In the genomic region with DNA sequence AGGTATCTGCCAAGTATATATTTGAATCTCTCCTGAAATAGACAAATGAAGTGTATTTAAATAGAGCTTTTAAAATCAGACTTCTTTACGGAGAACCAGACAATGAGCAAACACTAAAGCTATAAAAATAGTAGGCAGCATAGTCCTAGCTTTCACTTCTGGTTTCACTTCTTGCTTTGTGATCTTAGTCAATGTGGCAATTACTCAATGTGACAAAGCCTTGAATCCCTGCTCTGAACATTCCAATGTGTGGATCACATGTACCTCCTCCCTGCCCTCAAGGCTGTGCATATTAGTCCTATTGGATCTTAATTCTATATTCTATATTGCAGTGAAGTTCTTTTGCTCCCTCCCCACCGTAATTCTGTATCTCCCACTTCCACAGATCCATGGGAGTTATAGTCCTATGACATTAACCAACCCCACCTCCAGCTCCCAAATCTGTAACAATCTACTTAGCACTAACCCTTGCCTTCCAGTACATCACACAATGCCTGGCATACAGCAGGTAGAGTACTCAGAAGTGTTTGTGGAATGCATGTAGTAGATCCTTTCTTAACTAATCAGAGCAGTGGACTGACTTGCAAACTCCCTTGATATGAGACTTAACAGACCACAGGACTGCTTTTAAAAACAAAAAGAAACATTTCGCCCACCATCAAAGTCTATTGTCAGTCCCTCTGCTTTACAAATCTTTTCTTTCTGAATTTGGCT, we compare ENCODE assay signal across 8 cellular contexts. TPM values are rescaled to one million over a fixed set of nuclear protein-coding genes. Genes with fewer than 3 reads are reported as not detected.
DNase-seq lines count a peak whose midpoint lies in the region; ATAC-seq, FAIRE-seq and TF ChIP-seq lines count a peak whose summit lies in the region.

No MANE protein-coding gene starts in this region.

- no peak overlapping the region for H3K4me3 Mint-ChIP-seq in activated T-cell treated with anti-CD3 and anti-CD28 coated beads, Interleukin-2, amount 50 U/mL, for 4 hours

- H3K4ac ChIP-seq in trophoblast cell (ENCODE audit: low read depth, low read length) (no peak overlapping the region), neuronal stem cell (ENCODE audit: low read length) (no peak overlapping the region)

- H4K8ac ChIP-seq in trophoblast cell (ENCODE audit: low read depth, low read length) (no peak overlapping the region), neuronal stem cell (ENCODE audit: low read depth, low read length) (no peak overlapping the region)

- H2BK5ac ChIP-seq in trophoblast cell (ENCODE audit: low read depth, low read length, poor library complexity): no peak overlapping the region
- no peak overlapping the region for H2BK5ac ChIP-seq in neuronal stem cell (ENCODE audit: low read length)

- H3K27me3 ChIP-seq in endothelial cell of umbilical vein (ENCODE audit: control insufficient read depth in 2 of 2, insufficient read depth in 2 of 2, low read length in 2 of 2): no peaks in the 10 kb centered on the region
- no peaks in the 10 kb centered on the region for H3K27me3 ChIP-seq in trophoblast cell (ENCODE audit: insufficient read depth, low read length)
- no peaks in the 10 kb centered on the region for H3K27me3 ChIP-seq in neuronal stem cell (ENCODE audit: control insufficient read depth in 3 of 3, insufficient read depth in 3 of 3, low read depth in 1 of 3, low read length in 3 of 3)

- H3K9me3 ChIP-seq in endothelial cell of umbilical vein (replicated peaks; ENCODE audit: control insufficient read depth, insufficient read depth, low read length): no peaks in the 10 kb centered on the region
- H3K9me3 ChIP-seq in trophoblast cell (ENCODE audit: insufficient read depth, low read depth, low read length): no peaks in the 10 kb centered on the region
- no peaks in the 10 kb centered on the region for H3K9me3 ChIP-seq in neuronal stem cell (replicated peaks in 1 of 2; ENCODE audit: control insufficient read depth in 2 of 2, insufficient read depth in 1 of 2, low read depth in 1 of 2, low read length in 2 of 2)

- peaks cover 3% of the 10 kb centered on the region for H3K27me3 Mint-ChIP-seq in activated T-cell treated with anti-CD3 and anti-CD28 coated beads, Interleukin-2, amount 50 U/mL, for 4 hours (ENCODE audit: low read depth)

- ATAC-seq in activated T-cell treated with anti-CD3 and anti-CD28 coated beads, Interleukin-2, amount 50 U/mL, for 4 hours: peak; percentile 58 to 59
- ATAC-seq in HG02884 (IDR thresholded peaks at IDR 0.05; ENCODE audit: unreplicated experiment): peak; percentile 66

- TF ChIP-seq POLR2A in endothelial cell of umbilical vein (IDR thresholded peaks at IDR 0.05; ENCODE audit: low read depth, low read length): no peak

- no peak for DNase-seq in activated T-cell treated with anti-CD3 and anti-CD28 coated beads, Interleukin-2, amount 50 U/mL, for 4 hours
- DNase-seq in activated T-cell treated with anti-CD3 and anti-CD28 coated beads for 4 hours (no peak), NOMO-1 treated with DMSO at 0.1 percent for 48 hours (lab: John Stamatoyannopoulos, UW; ENCODE audit: unreplicated experiment) (peak; percentile 96), endothelial cell of umbilical vein (ENCODE audit: low read depth, low spot score) (peak; percentile 33), trophoblast cell (peak; percentile 26 to 77), NCI-H82 (lab: John Stamatoyannopoulos, UW) (no peak), neuronal stem cell (ENCODE audit: low spot score) (no peak)

- WGBS in trophoblast cell (ENCODE audit: extremely low coverage, insufficient coverage, insufficient read length): no CpG with 5 or more reads among the region's 3 CpGs
- WGBS in neuronal stem cell (ENCODE audit: extremely low coverage in 2 of 2, insufficient read length in 2 of 2, insufficient replicate concordance in 1 of 2), 2 donors: no CpG with 5 or more reads among the region's 3 CpGs

- dilution Hi-C loops in endothelial cell of umbilical vein (cut with MboI; ENCODE audit: extremely low pct_ligation_motif_present, low sequenced_read_pairs): no loop called here

- H3K36me3 ChIP-seq in endothelial cell of umbilical vein (ENCODE audit: control insufficient read depth in 2 of 2, extremely low read depth in 1 of 2, insufficient read depth in 2 of 2, low read length in 2 of 2) (no peaks in the 10 kb centered on the region), trophoblast cell (ENCODE audit: control insufficient read depth in 1 of 2, insufficient read depth in 2 of 2, low read length in 2 of 2) (no peaks in the 10 kb centered on the region), neuronal stem cell (replicated peaks in 1 of 2; ENCODE audit: control insufficient read depth in 2 of 2, insufficient read depth in 2 of 2, low read length in 2 of 2) (no peaks in the 10 kb centered on the region)

- H3K79me1 ChIP-seq in trophoblast cell (ENCODE audit: low read length) (no peaks in the 10 kb centered on the region), neuronal stem cell (ENCODE audit: low read depth, low read length) (no peaks in the 10 kb centered on the region)

- no peaks in the 10 kb centered on the region for H4K20me1 ChIP-seq in endothelial cell of umbilical vein (replicated peaks; ENCODE audit: control insufficient read depth, extremely low read depth, insufficient read depth, low read length)

- H3K4me1 ChIP-seq in endothelial cell of umbilical vein (ENCODE audit: control insufficient read depth, extremely low read depth, insufficient read depth, low read length) (peaks cover 20% of the 10 kb centered on the region), trophoblast cell (ENCODE audit: control insufficient read depth in 1 of 2, insufficient read depth in 2 of 2, low read length in 2 of 2) (peaks cover 1 to 2% of the 10 kb centered on the region in 2 experiments), neuronal stem cell (ENCODE audit: control insufficient read depth in 2 of 2, insufficient read depth in 1 of 2, low read depth in 1 of 2, low read length in 2 of 2) (peaks cover 2 to 8% of the 10 kb centered on the region in 2 donors)

- no peak overlapping the region for H2AK5ac ChIP-seq in trophoblast cell (ENCODE audit: low read length)
- no peak overlapping the region for H2AK5ac ChIP-seq in neuronal stem cell (ENCODE audit: low read depth, low read length)

- peaks cover 19% of the 10 kb centered on the region for H3K4me1 Mint-ChIP-seq in activated T-cell treated with anti-CD3 and anti-CD28 coated beads, Interleukin-2, amount 50 U/mL, for 4 hours (ENCODE audit: low read depth)

- H2AFZ ChIP-seq in endothelial cell of umbilical vein (ENCODE audit: low read depth, low read length): peak overlapping the region; percentile 21
- H2AFZ ChIP-seq in trophoblast cell (ENCODE audit: insufficient read depth, low read length, poor library complexity): no peak overlapping the region
- H2AFZ ChIP-seq in neuronal stem cell (ENCODE audit: low read length): no peak overlapping the region

- no peak for TF ChIP-seq CTCF in endothelial cell of umbilical vein (IDR thresholded peaks at IDR 0.05; ENCODE audit: extremely low read depth in 1 of 2, insufficient read depth in 1 of 2, low read depth in 1 of 2, low read length in 2 of 2)

- no peaks in the 10 kb centered on the region for H3K36me3 Mint-ChIP-seq in activated T-cell treated with anti-CD3 and anti-CD28 coated beads, Interleukin-2, amount 50 U/mL, for 4 hours (ENCODE audit: insufficient read depth)

- H4K12ac ChIP-seq in trophoblast cell (ENCODE audit: low read depth, low read length): no peak overlapping the region

- no peak overlapping the region for H3K27ac ChIP-seq in endothelial cell of umbilical vein (ENCODE audit: insufficient read depth, low read depth, low read length)
- H3K27ac ChIP-seq in trophoblast cell (ENCODE audit: low read depth, low read length): no peak overlapping the region
- H3K27ac ChIP-seq in neuronal stem cell (replicated peaks; ENCODE audit: low read length): no peak overlapping the region

- CTCF ChIA-PET in endothelial cell of umbilical vein (lab: Charles Lee): interaction anchor here (0.7 kb wide), 1 partner anchor 284 kb away, joined by 3 read pairs; no protein-coding TSS in a partner anchor

- no peak overlapping the region for H3K23ac ChIP-seq in trophoblast cell (ENCODE audit: low read length)
- H3K23ac ChIP-seq in neuronal stem cell (ENCODE audit: low read depth, low read length, poor library complexity): no peak overlapping the region

- H2BK120ac ChIP-seq in trophoblast cell (ENCODE audit: insufficient read depth, low read length, poor library complexity): no peak overlapping the region
- H2BK120ac ChIP-seq in neuronal stem cell (ENCODE audit: low read depth, low read length): no peak overlapping the region

- no peak overlapping the region for H3K14ac ChIP-seq in trophoblast cell (ENCODE audit: low read length)
- no peak overlapping the region for H3K14ac ChIP-seq in neuronal stem cell (ENCODE audit: low read length)

- H3K4me3 ChIP-seq in endothelial cell of umbilical vein (replicated peaks in 1 of 3; ENCODE audit: insufficient read depth in 1 of 3, low read depth in 1 of 3, low read length in 3 of 3): no peak overlapping the region
- no peak overlapping the region for H3K4me3 ChIP-seq in trophoblast cell (ENCODE audit: low read depth, low read length)
- no peak overlapping the region for H3K4me3 ChIP-seq in neuronal stem cell (ENCODE audit: low read length in 2 of 2)

- no peak overlapping the region for H2BK15ac ChIP-seq in neuronal stem cell (ENCODE audit: low read length)

- H3K18ac ChIP-seq in trophoblast cell (ENCODE audit: low read length) (no peak overlapping the region), neuronal stem cell (ENCODE audit: low read length) (no peak overlapping the region)

- intact Hi-C loops in endothelial cell of umbilical vein (cut with micrococcal nuclease): no loop called here

- H2BK12ac ChIP-seq in trophoblast cell (ENCODE audit: low read length): no peak overlapping the region
- H2BK12ac ChIP-seq in neuronal stem cell (ENCODE audit: low read length): no peak overlapping the region

- no peaks in the 10 kb centered on the region for H3K9me3 Mint-ChIP-seq in activated T-cell treated with anti-CD3 and anti-CD28 coated beads, Interleukin-2, amount 50 U/mL, for 4 hours

- peak overlapping the region; percentile 1 for H3K4me2 ChIP-seq in endothelial cell of umbilical vein (ENCODE audit: insufficient read depth, low read length)
- H3K4me2 ChIP-seq in trophoblast cell (ENCODE audit: low read length): no peak overlapping the region
- no peak overlapping the region for H3K4me2 ChIP-seq in neuronal stem cell (ENCODE audit: insufficient read depth, low read length, poor library complexity, severe bottlenecking)

- H3K9ac ChIP-seq in endothelial cell of umbilical vein (replicated peaks; ENCODE audit: extremely low read depth, insufficient read depth, low read length): no peak overlapping the region
- no peak overlapping the region for H3K9ac ChIP-seq in trophoblast cell (ENCODE audit: low read length)
- no peak overlapping the region for H3K9ac ChIP-seq in neuronal stem cell (ENCODE audit: low read depth, low read length, poor library complexity)

- H3K79me2 ChIP-seq in endothelial cell of umbilical vein (ENCODE audit: control insufficient read depth, insufficient read depth, low read length) (no peaks in the 10 kb centered on the region), trophoblast cell (ENCODE audit: control insufficient read depth, insufficient read depth, low read length, poor library complexity) (no peaks in the 10 kb centered on the region)

- FAIRE-seq in endothelial cell of umbilical vein (lab: Jason Lieb, UNC): no peak

- no peaks in the 10 kb centered on the region for H3K9me1 ChIP-seq in endothelial cell of umbilical vein (replicated peaks; ENCODE audit: control insufficient read depth, extremely low read depth, insufficient read depth, low read length)

- no peak overlapping the region for H4K91ac ChIP-seq in trophoblast cell (ENCODE audit: low read depth, low read length)
- H4K91ac ChIP-seq in neuronal stem cell (ENCODE audit: low read depth, low read length, poor library complexity): no peak overlapping the region

- no TSS peak for BruUV-seq in endothelial cell of umbilical vein (replicated peaks; lab: Mats Ljungman, UMichigan)

- POLR2A ChIA-PET in endothelial cell of umbilical vein (lab: Charles Lee): no interaction called here

RNA-seq across cellular contexts. Expression of gene CP, which starts 24.3 kb away (rescaled TPM):
- total RNA-seq in activated T-cell treated with anti-CD3 and anti-CD28 coated beads, Interleukin-2, amount 50 U/mL, for 4 hours: under 1 TPM; 0.37 to 0.91 (median 0.43) TPM
- not detected in 2 replicates for total RNA-seq in endothelial cell of umbilical vein
- polyA plus RNA-seq in endothelial cell of umbilical vein: not detected in 2 replicates
- polyA plus RNA-seq in endothelial cell of umbilical vein (2011; cell fraction: cytosol; rRNA removed): not detected in 2 replicates
- not detected in 2 replicates for polyA plus RNA-seq in endothelial cell of umbilical vein (2011; cell fraction: nucleus; rRNA removed)
- polyA plus RNA-seq in endothelial cell of umbilical vein (2012): not detected in 2 replicates
- polyA minus RNA-seq in endothelial cell of umbilical vein: not detected in 2 replicates
- not detected for polyA minus RNA-seq in endothelial cell of umbilical vein (2011; cell fraction: cytosol; rRNA and poly(A)+ RNA removed)
- polyA minus RNA-seq in endothelial cell of umbilical vein (2011; cell fraction: nucleus; rRNA and poly(A)+ RNA removed): 0.19 TPM in 1 of 2 replicates, not detected in the other
- 1.7 and 1.8 TPM in 2 replicates for polyA plus RNA-seq in trophoblast cell (2013)
- 0.64 TPM for polyA plus RNA-seq in neuronal stem cell (2013, experiment 1 of 2)
- polyA plus RNA-seq in neuronal stem cell (2013, experiment 2 of 2): 0.69 TPM

Comparison
In these comparisons a context has a peak if more than half of its experiments do, and no peak if none do; other contexts are left out.
1. DNase-seq: peak in NOMO-1 treated with DMSO at 0.1 percent for 48 hours (single experiment), endothelial cell of umbilical vein (single experiment) and trophoblast cell (2 of 2); none in activated T-cell treated with anti-CD3 and anti-CD28 coated beads, Interleukin-2, amount 50 U/mL, for 4 hours (single experiment), activated T-cell treated with anti-CD3 and anti-CD28 coated beads for 4 hours (single experiment), NCI-H82 (single experiment) and neuronal stem cell (single experiment).